9 cellular contexts compared by ENCODE assay signal in genomic region chr14:54653764-54654469, GRCh38.
A peak's percentile ranks its signal among the peaks of the same experiment; 100 is the strongest.
DNase-seq lines count a peak whose midpoint lies in the region; ATAC-seq, FAIRE-seq and TF ChIP-seq lines count a peak whose summit lies in the region.
"Had no signal": no experiment of that assay in that cellular context is flagged by ENCODE, and none has a peak within 500 bp of the region (broad histone marks: within the 10 kb centered on the region; RNA-seq: fewer than 3 reads in every experiment).

No MANE protein-coding gene starts in this region.

- POLR2A ChIA-PET in CD4-positive, alpha-beta memory T cell (lab: Charles Lee; ENCODE audit: partially characterized antibody): no interaction called here

- H3K27ac ChIP-seq in adipose tissue (ENCODE audit: low read depth, low read length): peak overlapping the region; percentile 40
- H3K27ac ChIP-seq in CD4-positive, alpha-beta memory T cell (ENCODE audit: low read depth, low read length): no peak overlapping the region

- no peaks in the 10 kb centered on the region for H3K27me3 ChIP-seq in CD4-positive, alpha-beta memory T cell (ENCODE audit: insufficient read depth, low read length)

- no peaks in the 10 kb centered on the region for H3K36me3 ChIP-seq in CD4-positive, alpha-beta memory T cell (ENCODE audit: insufficient read depth, low read length)

- intact Hi-C loops in left cardiac atrium (cut with DNase I): no loop called here
- intact Hi-C loops in CD4-positive, alpha-beta memory T cell (cut with micrococcal nuclease): no loop called here

- DNase-seq in GDM1 (lab: John Stamatoyannopoulos, UW) (peak; percentile 73), left cardiac atrium (peak; percentile 46), renal cortical epithelial cell (ENCODE audit: low read depth) (peak; percentile 88), mesenteric fat pad (ENCODE audit: low spot score) (no peak), GM12892 (ENCODE audit: insufficient read length) (no peak)
- DNase-seq in CD4-positive, alpha-beta memory T cell: no peak

- no peak for TF ChIP-seq POLR2A in GM12892 (IDR thresholded peaks at IDR 0.05; ENCODE audit: low read depth, low read length)

- H3K27me3 Mint-ChIP-seq in CD4-positive, alpha-beta memory T cell: peaks cover 4 to 12% of the 10 kb centered on the region in 2 donors

- no peaks in the 10 kb centered on the region for H3K36me3 Mint-ChIP-seq in CD4-positive, alpha-beta memory T cell
- H3K36me3 Mint-ChIP-seq: stimulated activated effector memory CD8-positive, alpha-beta T cell treated with anti-CD3 and anti-CD28 coated beads, Interleukin-12 subunit alpha, Interleukin-12 subunit beta, amount 100 ng/mL, for 72 hours had no signal

- ATAC-seq in left cardiac atrium (peak; percentile 22 to 72), HG03520 (IDR thresholded peaks at IDR 0.05; ENCODE audit: unreplicated experiment) (no peak)
- ATAC-seq: stimulated activated effector memory CD8-positive, alpha-beta T cell treated with anti-CD3 and anti-CD28 coated beads, Interleukin-12 subunit alpha, Interleukin-12 subunit beta, amount 100 ng/mL, for 72 hours had no signal

- FAIRE-seq in GM12892 (lab: Jason Lieb, UNC): no peak

- H3K4me3 ChIP-seq in CD4-positive, alpha-beta memory T cell (ENCODE audit: low read length in 2 of 2): no peak overlapping the region

- H3K9me3 ChIP-seq in CD4-positive, alpha-beta memory T cell (ENCODE audit: control insufficient read depth in 1 of 2, low read length in 2 of 2): no peaks in the 10 kb centered on the region

- CTCF ChIA-PET in CD4-positive, alpha-beta memory T cell (lab: Charles Lee; ENCODE audit: partially characterized antibody): no interaction called here

- no peaks in the 10 kb centered on the region for H3K4me1 ChIP-seq in CD4-positive, alpha-beta memory T cell (ENCODE audit: insufficient read depth, low read length)

- no peaks in the 10 kb centered on the region for H3K4me1 Mint-ChIP-seq in CD4-positive, alpha-beta memory T cell
- H3K4me1 Mint-ChIP-seq: stimulated activated effector memory CD8-positive, alpha-beta T cell treated with anti-CD3 and anti-CD28 coated beads, Interleukin-12 subunit alpha, Interleukin-12 subunit beta, amount 100 ng/mL, for 72 hours had no signal

- H3K9me3 Mint-ChIP-seq in CD4-positive, alpha-beta memory T cell: no peaks in the 10 kb centered on the region
- H3K9me3 Mint-ChIP-seq: stimulated activated effector memory CD8-positive, alpha-beta T cell treated with anti-CD3 and anti-CD28 coated beads, Interleukin-12 subunit alpha, Interleukin-12 subunit beta, amount 100 ng/mL, for 72 hours had no signal

- H3K4me3 Mint-ChIP-seq in CD4-positive, alpha-beta memory T cell: no peak overlapping the region
- H3K4me3 Mint-ChIP-seq: stimulated activated effector memory CD8-positive, alpha-beta T cell treated with anti-CD3 and anti-CD28 coated beads, Interleukin-12 subunit alpha, Interleukin-12 subunit beta, amount 100 ng/mL, for 72 hours had no signal

- WGBS in adipose tissue, 3 donors: 30 to 73% (median 34%) methylated on average over 10 of the region's 10 CpGs

- H3K27ac Mint-ChIP-seq in CD4-positive, alpha-beta memory T cell: no peak overlapping the region
- H3K27ac Mint-ChIP-seq: stimulated activated effector memory CD8-positive, alpha-beta T cell treated with anti-CD3 and anti-CD28 coated beads, Interleukin-12 subunit alpha, Interleukin-12 subunit beta, amount 100 ng/mL, for 72 hours had no signal

Comparison
In these comparisons a context has a peak if more than half of its experiments do, and no peak if none do; other contexts are left out.
1. DNase-seq: peak in GDM1 (single experiment), left cardiac atrium (single experiment) and renal cortical epithelial cell (single experiment); none in CD4-positive, alpha-beta memory T cell (0 of 5), mesenteric fat pad (single experiment) and GM12892 (single experiment).